ENCODE assay signal across 1 cellular context in the genomic region with DNA sequence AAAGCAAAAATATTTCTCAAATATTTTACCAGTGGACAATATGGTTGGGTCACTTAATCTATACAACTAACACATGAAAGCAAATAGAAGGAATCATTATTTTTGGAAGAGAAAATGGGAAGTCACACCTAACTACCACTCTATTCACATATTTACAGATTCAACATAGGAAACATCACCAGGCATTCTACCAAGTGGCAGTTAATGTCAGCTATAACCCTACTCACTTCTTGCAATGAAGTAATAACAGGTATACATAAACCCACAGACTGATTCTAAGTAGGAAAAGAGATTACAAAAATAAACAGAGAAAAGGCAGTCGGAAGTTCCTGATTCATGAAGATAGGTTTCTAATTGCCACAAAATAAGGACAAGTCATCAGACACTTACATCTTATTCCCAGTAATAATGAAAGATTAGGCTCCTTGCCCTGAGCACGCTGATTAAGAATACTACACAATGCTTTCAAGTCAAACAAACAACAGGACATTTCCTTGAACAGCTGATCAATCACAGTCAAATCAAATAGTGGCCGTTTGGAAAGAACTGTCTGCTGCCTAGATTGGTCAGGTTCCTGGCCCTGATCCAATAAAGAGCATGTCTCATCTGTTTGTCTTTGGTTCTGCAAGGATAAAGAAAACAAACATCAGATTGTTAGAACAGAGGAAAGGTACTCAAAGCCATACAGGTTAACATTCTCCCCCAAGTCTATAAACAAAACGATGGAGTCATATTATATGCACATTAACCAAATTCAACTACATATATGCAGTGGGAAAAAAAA.
A peak's percentile ranks its signal among the peaks of the same experiment; 100 is the strongest.
TF ChIP-seq lines count a peak whose summit lies in the region.

No MANE protein-coding gene starts in this region.

TF ChIP-seq in HepG2, 621 proteins besides CTCF, POLR2A, EP300 and RAD21 (continued from another document and continues in another):
- TF ChIP-seq MIER3 (CRISPR knock-in tag; IDR thresholded peaks at IDR 0.05; ENCODE audit: borderline replicate concordance) (no peak), MIXL1 (CRISPR knock-in tag; IDR thresholded peaks at IDR 0.05) (0 out of 2 replicates have a peak, but pooled peaks have one; percentile 31), SMAD9 (CRISPR knock-in tag; IDR thresholded peaks at IDR 0.05) (no peak), NFE2L1 (CRISPR knock-in tag; IDR thresholded peaks at IDR 0.05; ENCODE audit: borderline replicate concordance) (no peak), ZFX (CRISPR knock-in tag; IDR thresholded peaks at IDR 0.05; ENCODE audit: low read depth) (no peak), NR2C2 (CRISPR knock-in tag; IDR thresholded peaks at IDR 0.05; ENCODE audit: borderline replicate concordance) (no peak; the same call in 1 of the 2 replicates), MXD1 (CRISPR knock-in tag; IDR thresholded peaks at IDR 0.05) (no peak), HIVEP1 (CRISPR knock-in tag; IDR thresholded peaks at IDR 0.05) (no peak), ZNF720 (CRISPR knock-in tag; IDR thresholded peaks at IDR 0.05) (no peak), SRSF4 (IDR thresholded peaks at IDR 0.05; ENCODE audit: low read depth, low read length, poor library complexity, severe bottlenecking) (no peak), JUNB (CRISPR knock-in tag; IDR thresholded peaks at IDR 0.05; ENCODE audit: borderline replicate concordance) (no peak), PRDM10 (CRISPR knock-in tag; IDR thresholded peaks at IDR 0.05; ENCODE audit: low read depth) (no peak), ZNF691 (CRISPR knock-in tag; IDR thresholded peaks at IDR 0.05; ENCODE audit: borderline replicate concordance, low read depth) (no peak), RELA (CRISPR knock-in tag; IDR thresholded peaks at IDR 0.05) (no peak), ZNF446 (CRISPR knock-in tag; IDR thresholded peaks at IDR 0.05) (no peak), SNAPC2 (CRISPR knock-in tag; IDR thresholded peaks at IDR 0.05) (no peak), MBD4 (IDR thresholded peaks at IDR 0.05; ENCODE audit: borderline replicate concordance, low read length) (no peak), PHF21A (CRISPR knock-in tag; IDR thresholded peaks at IDR 0.05) (peak; percentile 58; the same call in 1 of the 2 replicates), PHF5A (CRISPR knock-in tag; IDR thresholded peaks at IDR 0.05; ENCODE audit: low read depth, unreplicated experiment) (no peak), PAWR (CRISPR knock-in tag; IDR thresholded peaks at IDR 0.05; ENCODE audit: borderline replicate concordance) (no peak), KAT8 (CRISPR knock-in tag; IDR thresholded peaks at IDR 0.05) (peak; percentile 35; the same call in 1 of the 2 replicates), NRL (CRISPR knock-in tag; IDR thresholded peaks at IDR 0.05; ENCODE audit: borderline replicate concordance) (no peak), KDM5B (CRISPR knock-in tag; IDR thresholded peaks at IDR 0.05; ENCODE audit: borderline replicate concordance) (no peak), NR3C1 (CRISPR knock-in tag; IDR thresholded peaks at IDR 0.05) (no peak), SUZ12 (IDR thresholded peaks at IDR 0.05; ENCODE audit: low read depth, low read length) (no peak), BHLHE40 (IDR thresholded peaks at IDR 0.05; ENCODE audit: low read length) (peak; percentile 67), ZC3H13 (CRISPR knock-in tag; IDR thresholded peaks at IDR 0.05) (no peak), TBX2 (CRISPR knock-in tag; IDR thresholded peaks at IDR 0.05; ENCODE audit: borderline replicate concordance) (no peak), ONECUT2 (CRISPR knock-in tag; IDR thresholded peaks at IDR 0.05) (0 out of 2 replicates have a peak, but pooled peaks have one; percentile 36), HDAC2 (CRISPR knock-in tag; IDR thresholded peaks at IDR 0.05) (peak; percentile 33), TCF12 (IDR thresholded peaks at IDR 0.05) (no peak), TCF12 (CRISPR knock-in tag; IDR thresholded peaks at IDR 0.05) (no peak), HNF4A (CRISPR knock-in tag; IDR thresholded peaks at IDR 0.05) (no peak), ZSCAN25 (CRISPR knock-in tag; IDR thresholded peaks at IDR 0.05) (no peak), HES4 (CRISPR knock-in tag; IDR thresholded peaks at IDR 0.05; ENCODE audit: borderline replicate concordance) (no peak), NR2F2 (IDR thresholded peaks at IDR 0.05; ENCODE audit: borderline replicate concordance, low read depth) (0 out of 2 replicates have a peak, but pooled peaks have one; percentile 18), POLR2AphosphoS2 (IDR thresholded peaks at IDR 0.05; ENCODE audit: low read depth, low read length) (no peak), NR0B2 (CRISPR knock-in tag; IDR thresholded peaks at IDR 0.05) (no peak), TCF7 (IDR thresholded peaks at IDR 0.05; ENCODE audit: low read depth) (peak; percentile 50), HOMEZ (CRISPR knock-in tag; IDR thresholded peaks at IDR 0.05; ENCODE audit: low read depth) (peak; percentile 57; the same call in 1 of the 2 replicates), SAP130 (CRISPR knock-in tag; IDR thresholded peaks at IDR 0.05; ENCODE audit: low read depth) (peak; percentile 45; the same call in 1 of the 2 replicates), BCLAF1 (IDR thresholded peaks at IDR 0.05) (no peak), SOX5 (CRISPR knock-in tag; IDR thresholded peaks at IDR 0.05; ENCODE audit: borderline replicate concordance) (peak; percentile 76; the same call in 1 of the 2 replicates), KLF16 (CRISPR knock-in tag; IDR thresholded peaks at IDR 0.05) (peak in 1 of 2 experiments; percentile 55; a peak in 1 of 4 replicates), TARDBP (CRISPR knock-in tag; IDR thresholded peaks at IDR 0.05) (no peak), SCMH1 (CRISPR knock-in tag; IDR thresholded peaks at IDR 0.05; ENCODE audit: borderline replicate concordance) (no peak), TBX3 (IDR thresholded peaks at IDR 0.05; ENCODE audit: borderline replicate concordance) (peak; percentile 65; the same call in 1 of the 2 replicates)
- TF ChIP-seq, protein P1, sequence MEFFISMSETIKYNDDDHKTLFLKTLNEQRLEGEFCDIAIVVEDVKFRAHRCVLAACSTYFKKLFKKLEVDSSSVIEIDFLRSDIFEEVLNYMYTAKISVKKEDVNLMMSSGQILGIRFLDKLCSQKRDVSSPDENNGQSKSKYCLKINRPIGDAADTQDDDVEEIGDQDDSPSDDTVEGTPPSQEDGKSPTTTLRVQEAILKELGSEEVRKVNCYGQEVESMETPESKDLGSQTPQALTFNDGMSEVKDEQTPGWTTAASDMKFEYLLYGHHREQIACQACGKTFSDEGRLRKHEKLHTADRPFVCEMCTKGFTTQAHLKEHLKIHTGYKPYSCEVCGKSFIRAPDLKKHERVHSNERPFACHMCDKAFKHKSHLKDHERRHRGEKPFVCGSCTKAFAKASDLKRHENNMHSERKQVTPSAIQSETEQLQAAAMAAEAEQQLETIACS (CRISPR knock-in tag; IDR thresholded peaks at IDR 0.05), result no peak
- TF ChIP-seq, protein P2, sequence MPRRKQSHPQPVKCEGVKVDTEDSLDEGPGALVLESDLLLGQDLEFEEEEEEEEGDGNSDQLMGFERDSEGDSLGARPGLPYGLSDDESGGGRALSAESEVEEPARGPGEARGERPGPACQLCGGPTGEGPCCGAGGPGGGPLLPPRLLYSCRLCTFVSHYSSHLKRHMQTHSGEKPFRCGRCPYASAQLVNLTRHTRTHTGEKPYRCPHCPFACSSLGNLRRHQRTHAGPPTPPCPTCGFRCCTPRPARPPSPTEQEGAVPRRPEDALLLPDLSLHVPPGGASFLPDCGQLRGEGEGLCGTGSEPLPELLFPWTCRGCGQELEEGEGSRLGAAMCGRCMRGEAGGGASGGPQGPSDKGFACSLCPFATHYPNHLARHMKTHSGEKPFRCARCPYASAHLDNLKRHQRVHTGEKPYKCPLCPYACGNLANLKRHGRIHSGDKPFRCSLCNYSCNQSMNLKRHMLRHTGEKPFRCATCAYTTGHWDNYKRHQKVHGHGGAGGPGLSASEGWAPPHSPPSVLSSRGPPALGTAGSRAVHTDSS (CRISPR knock-in tag; conservative IDR thresholded peaks at IDR 0.05), result no peak
- TF ChIP-seq, protein P3, sequence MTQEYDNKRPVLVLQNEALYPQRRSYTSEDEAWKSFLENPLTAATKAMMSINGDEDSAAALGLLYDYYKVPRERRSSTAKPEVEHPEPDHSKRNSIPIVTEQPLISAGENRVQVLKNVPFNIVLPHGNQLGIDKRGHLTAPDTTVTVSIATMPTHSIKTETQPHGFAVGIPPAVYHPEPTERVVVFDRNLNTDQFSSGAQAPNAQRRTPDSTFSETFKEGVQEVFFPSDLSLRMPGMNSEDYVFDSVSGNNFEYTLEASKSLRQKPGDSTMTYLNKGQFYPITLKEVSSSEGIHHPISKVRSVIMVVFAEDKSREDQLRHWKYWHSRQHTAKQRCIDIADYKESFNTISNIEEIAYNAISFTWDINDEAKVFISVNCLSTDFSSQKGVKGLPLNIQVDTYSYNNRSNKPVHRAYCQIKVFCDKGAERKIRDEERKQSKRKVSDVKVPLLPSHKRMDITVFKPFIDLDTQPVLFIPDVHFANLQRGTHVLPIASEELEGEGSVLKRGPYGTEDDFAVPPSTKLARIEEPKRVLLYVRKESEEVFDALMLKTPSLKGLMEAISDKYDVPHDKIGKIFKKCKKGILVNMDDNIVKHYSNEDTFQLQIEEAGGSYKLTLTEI (CRISPR knock-in tag; conservative IDR thresholded peaks at IDR 0.05), result no peak
